8 cellular contexts compared by ENCODE assay signal in the genomic region with DNA sequence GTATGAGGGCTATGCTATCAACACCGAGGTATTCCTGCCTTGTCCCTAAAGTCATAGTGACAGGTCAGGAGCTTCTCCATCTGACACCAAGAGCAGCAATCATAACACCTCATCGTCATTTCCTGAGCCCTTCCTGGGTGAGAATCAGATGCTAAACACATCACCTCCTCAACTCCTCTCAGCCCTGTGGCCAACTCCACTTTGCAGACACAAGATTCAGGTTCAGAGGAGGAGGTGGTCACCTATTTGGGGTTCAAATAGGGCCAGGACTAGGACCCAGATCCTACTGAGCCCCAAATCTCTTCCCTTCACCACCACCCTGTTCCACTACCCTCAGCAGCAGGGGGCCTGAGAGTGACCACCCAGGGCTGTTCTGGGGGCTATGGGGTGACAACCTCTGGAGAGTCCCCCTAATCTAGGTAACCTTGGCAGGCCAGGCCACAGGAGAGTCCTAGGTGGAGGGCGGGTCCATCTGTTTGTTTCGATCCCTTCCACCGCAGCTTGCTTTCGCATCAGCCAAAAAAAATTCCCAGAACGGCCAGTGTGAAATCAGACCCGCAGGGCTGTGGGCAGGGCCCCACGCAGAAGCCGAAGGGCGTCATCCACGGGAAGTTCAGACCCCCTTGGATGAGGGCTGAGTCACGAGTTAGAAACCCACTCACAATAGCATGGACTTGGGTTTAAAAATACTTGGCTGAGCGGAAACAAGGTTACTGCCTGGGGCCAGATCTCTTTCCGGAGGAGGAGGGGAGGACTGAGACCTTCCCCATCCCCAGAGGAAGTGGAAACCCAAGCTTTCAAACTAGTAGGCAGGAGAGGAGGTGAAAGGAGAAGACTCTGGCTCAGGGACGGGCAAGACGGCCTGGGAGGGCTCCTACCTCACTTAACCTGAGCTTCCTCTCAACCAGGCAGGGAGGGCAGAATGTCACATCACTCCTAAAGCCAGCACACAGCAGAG. TPM values are rescaled to one million over a fixed set of nuclear protein-coding genes. Genes with fewer than 3 reads are reported as not detected.
DNase-seq lines count a peak whose midpoint lies in the region; ATAC-seq, FAIRE-seq and TF ChIP-seq lines count a peak whose summit lies in the region.

No MANE protein-coding gene starts in this region.

- H3K27me3 ChIP-seq in SK-N-SH (ENCODE audit: insufficient read depth), result no peaks in the 10 kb centered on the region

- H3K4me3 Mint-ChIP-seq in T-helper 2 cell treated with Interferon-gamma antibody and Interleukin-4, amounts not matched to agents 5 μg/mL and 100 μg/mL, for 36 hours, result peak overlapping the region; percentile 95

- POLR2A ChIA-PET in SK-N-SH (lab: Yijun Ruan, JAX), result no interaction called here

- ATAC-seq in GM18867 (IDR thresholded peaks at IDR 0.05; ENCODE audit: unreplicated experiment) (peak; percentile 26), HG03097 (IDR thresholded peaks at IDR 0.05; ENCODE audit: low FRiP score, unreplicated experiment) (peak; percentile 33), mucosa of descending colon (peak; percentile 50), HG02970 (IDR thresholded peaks at IDR 0.05; ENCODE audit: low FRiP score, unreplicated experiment) (no peak)

- no peak overlapping the region for H3K4me2 ChIP-seq in SK-N-SH

- H3K9me3 ChIP-seq in mucosa of descending colon (no peaks in the 10 kb centered on the region), SK-N-SH (no peaks in the 10 kb centered on the region)

- H3K27me3 Mint-ChIP-seq in T-helper 2 cell treated with Interferon-gamma antibody and Interleukin-4, amounts not matched to agents 5 μg/mL and 100 μg/mL, for 36 hours (ENCODE audit: low read depth), result no peaks in the 10 kb centered on the region

- H2AFZ ChIP-seq in SK-N-SH (ENCODE audit: low read depth), result no peak overlapping the region

- H3K36me3 Mint-ChIP-seq in T-helper 2 cell treated with Interferon-gamma antibody and Interleukin-4, amounts not matched to agents 5 μg/mL and 100 μg/mL, for 36 hours (ENCODE audit: low read depth), result peaks cover 78% of the 10 kb centered on the region

- peak; percentile 69 for DNase-seq in T-helper 2 cell treated with Interferon-gamma antibody and Interleukin-4, amounts not matched to agents 5 μg/mL and 100 μg/mL, for 36 hours (ENCODE audit: low spot score)
- DNase-seq in mucosa of descending colon (peak in 1 of 3 donors; percentile 42), SK-N-SH (no peak), RCC 7860 (ENCODE audit: low spot score) (no peak)

- H3K4me3 ChIP-seq in mucosa of descending colon (no peak overlapping the region), SK-N-SH (ENCODE audit: low read depth in 2 of 2, low read length in 1 of 2) (no peak overlapping the region)

- H3K27ac Mint-ChIP-seq in T-helper 2 cell treated with Interferon-gamma antibody and Interleukin-4, amounts not matched to agents 5 μg/mL and 100 μg/mL, for 36 hours, result peak overlapping the region; percentile 99

- peaks cover 84% of the 10 kb centered on the region for H3K79me2 ChIP-seq in SK-N-SH (ENCODE audit: insufficient read depth)

- H3K27ac ChIP-seq in cingulate gyrus (ENCODE audit: low read depth, low read length), result peak overlapping the region; percentile 61
- H3K27ac ChIP-seq in SK-N-SH (ENCODE audit: low read depth in 2 of 2, low read length in 1 of 2), result no peak overlapping the region

- CTCF ChIA-PET in SK-N-SH (lab: Yijun Ruan, JAX), result interaction anchor here (0.8 to 3.5 kb wide), 3 partner anchors 9 to 72 kb away, joined by 3 to 14 read pairs (median 3); a partner anchor contains a TSS

- TF ChIP-seq EP300 in SK-N-SH (IDR thresholded peaks at IDR 0.05; ENCODE audit: borderline replicate concordance in 1 of 2, low read depth in 1 of 2, low read length in 1 of 2), result no peak

- no peaks in the 10 kb centered on the region for H3F3A ChIP-seq in SK-N-SH (replicated peaks; ENCODE audit: insufficient read depth)

- FAIRE-seq in RCC 7860 (lab: Jason Lieb, UNC), result no peak

- H3K4me1 Mint-ChIP-seq in T-helper 2 cell treated with Interferon-gamma antibody and Interleukin-4, amounts not matched to agents 5 μg/mL and 100 μg/mL, for 36 hours (ENCODE audit: low read depth), result peaks cover 69% of the 10 kb centered on the region

- TF ChIP-seq CTCF in mucosa of descending colon (IDR thresholded peaks at IDR 0.05) (no peak), SK-N-SH (IDR thresholded peaks at IDR 0.05) (no peak)

- TF ChIP-seq RAD21 in SK-N-SH (IDR thresholded peaks at IDR 0.05; ENCODE audit: low read length), result no peak

- H3K4me1 ChIP-seq in mucosa of descending colon (ENCODE audit: low read depth) (peaks cover 4% of the 10 kb centered on the region), SK-N-SH (ENCODE audit: control insufficient read depth in 1 of 2, insufficient read depth in 2 of 2, low read depth in 1 of 2, low read length in 1 of 2) (peaks cover 0 to 3% of the 10 kb centered on the region in 2 experiments; a peak in 1 of 4 replicates)

- WGBS in SK-N-SH (ENCODE audit: low lambda C conversion rate), result 88% methylated on average over 17 of the region's 17 CpGs

- H3K9me3 Mint-ChIP-seq in T-helper 2 cell treated with Interferon-gamma antibody and Interleukin-4, amounts not matched to agents 5 μg/mL and 100 μg/mL, for 36 hours, result no peaks in the 10 kb centered on the region

- H3K36me3 ChIP-seq in mucosa of descending colon (ENCODE audit: low read depth) (no peaks in the 10 kb centered on the region), SK-N-SH (replicated peaks in 1 of 2; ENCODE audit: control insufficient read depth in 1 of 2, insufficient read depth in 2 of 2, low read length in 1 of 2) (peaks cover 0 to 4% of the 10 kb centered on the region in 2 experiments)

- peaks cover 18% of the 10 kb centered on the region; the same call in 1 of the 2 replicates for H4K20me1 ChIP-seq in SK-N-SH (ENCODE audit: insufficient read depth)

- H3K9me2 ChIP-seq in SK-N-SH, result no peaks in the 10 kb centered on the region

- no peak overlapping the region for H3K9ac ChIP-seq in SK-N-SH

- intact Hi-C loops in mucosa of descending colon (cut with DNase I, micrococcal nuclease), result no loop called here

TF ChIP-seq in SK-N-SH, 30 proteins besides CTCF, POLR2A, EP300 and RAD21:
- TF ChIP-seq, protein P1, sequence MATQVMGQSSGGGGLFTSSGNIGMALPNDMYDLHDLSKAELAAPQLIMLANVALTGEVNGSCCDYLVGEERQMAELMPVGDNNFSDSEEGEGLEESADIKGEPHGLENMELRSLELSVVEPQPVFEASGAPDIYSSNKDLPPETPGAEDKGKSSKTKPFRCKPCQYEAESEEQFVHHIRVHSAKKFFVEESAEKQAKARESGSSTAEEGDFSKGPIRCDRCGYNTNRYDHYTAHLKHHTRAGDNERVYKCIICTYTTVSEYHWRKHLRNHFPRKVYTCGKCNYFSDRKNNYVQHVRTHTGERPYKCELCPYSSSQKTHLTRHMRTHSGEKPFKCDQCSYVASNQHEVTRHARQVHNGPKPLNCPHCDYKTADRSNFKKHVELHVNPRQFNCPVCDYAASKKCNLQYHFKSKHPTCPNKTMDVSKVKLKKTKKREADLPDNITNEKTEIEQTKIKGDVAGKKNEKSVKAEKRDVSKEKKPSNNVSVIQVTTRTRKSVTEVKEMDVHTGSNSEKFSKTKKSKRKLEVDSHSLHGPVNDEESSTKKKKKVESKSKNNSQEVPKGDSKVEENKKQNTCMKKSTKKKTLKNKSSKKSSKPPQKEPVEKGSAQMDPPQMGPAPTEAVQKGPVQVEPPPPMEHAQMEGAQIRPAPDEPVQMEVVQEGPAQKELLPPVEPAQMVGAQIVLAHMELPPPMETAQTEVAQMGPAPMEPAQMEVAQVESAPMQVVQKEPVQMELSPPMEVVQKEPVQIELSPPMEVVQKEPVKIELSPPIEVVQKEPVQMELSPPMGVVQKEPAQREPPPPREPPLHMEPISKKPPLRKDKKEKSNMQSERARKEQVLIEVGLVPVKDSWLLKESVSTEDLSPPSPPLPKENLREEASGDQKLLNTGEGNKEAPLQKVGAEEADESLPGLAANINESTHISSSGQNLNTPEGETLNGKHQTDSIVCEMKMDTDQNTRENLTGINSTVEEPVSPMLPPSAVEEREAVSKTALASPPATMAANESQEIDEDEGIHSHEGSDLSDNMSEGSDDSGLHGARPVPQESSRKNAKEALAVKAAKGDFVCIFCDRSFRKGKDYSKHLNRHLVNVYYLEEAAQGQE (IDR thresholded peaks at IDR 0.05; ENCODE audit: low read depth, low read length), result no peak
- TF ChIP-seq MEF2A (IDR thresholded peaks at IDR 0.05; ENCODE audit: borderline replicate concordance, low read depth) (no peak), GATA2 (CRISPR knock-in tag; IDR thresholded peaks at IDR 0.05) (no peak), SMC3 (IDR thresholded peaks at IDR 0.05; ENCODE audit: low read depth, low read length) (no peak), FOXM1 (IDR thresholded peaks at IDR 0.05; ENCODE audit: low read depth) (no peak), SIN3A (IDR thresholded peaks at IDR 0.05; ENCODE audit: borderline replicate concordance, low read depth, low read length) (no peak)
- TF ChIP-seq, protein P2, sequence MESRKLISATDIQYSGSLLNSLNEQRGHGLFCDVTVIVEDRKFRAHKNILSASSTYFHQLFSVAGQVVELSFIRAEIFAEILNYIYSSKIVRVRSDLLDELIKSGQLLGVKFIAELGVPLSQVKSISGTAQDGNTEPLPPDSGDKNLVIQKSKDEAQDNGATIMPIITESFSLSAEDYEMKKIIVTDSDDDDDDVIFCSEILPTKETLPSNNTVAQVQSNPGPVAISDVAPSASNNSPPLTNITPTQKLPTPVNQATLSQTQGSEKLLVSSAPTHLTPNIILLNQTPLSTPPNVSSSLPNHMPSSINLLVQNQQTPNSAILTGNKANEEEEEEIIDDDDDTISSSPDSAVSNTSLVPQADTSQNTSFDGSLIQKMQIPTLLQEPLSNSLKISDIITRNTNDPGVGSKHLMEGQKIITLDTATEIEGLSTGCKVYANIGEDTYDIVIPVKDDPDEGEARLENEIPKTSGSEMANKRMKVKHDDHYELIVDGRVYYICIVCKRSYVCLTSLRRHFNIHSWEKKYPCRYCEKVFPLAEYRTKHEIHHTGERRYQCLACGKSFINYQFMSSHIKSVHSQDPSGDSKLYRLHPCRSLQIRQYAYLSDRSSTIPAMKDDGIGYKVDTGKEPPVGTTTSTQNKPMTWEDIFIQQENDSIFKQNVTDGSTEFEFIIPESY (IDR thresholded peaks at IDR 0.05; ENCODE audit: borderline replicate concordance, low read depth), result no peak

RNA-seq across cellular contexts. Expression of a gene that starts 8.7 kb away (rescaled TPM):
- total RNA-seq in mucosa of descending colon, result 10 to 100 TPM; 22.7 to 36.3 (median 29.9) TPM
- 10.1 and 11.0 TPM in 2 replicates for polyA plus RNA-seq in SK-N-SH (2012; rRNA removed)
- polyA plus RNA-seq in SK-N-SH (2012; cell fraction: cytosol; rRNA removed), result 6.6 and 8.2 TPM in 2 replicates
- 34.5 and 39.6 TPM in 2 replicates for polyA plus RNA-seq in SK-N-SH (2012; cell fraction: nucleus; rRNA removed)

RNA-seq across cellular contexts. Expression of a gene that starts 14.7 kb away (rescaled TPM):
- total RNA-seq in mucosa of descending colon, result not detected
- polyA plus RNA-seq in SK-N-SH (2012; rRNA removed), result 0.10 TPM in 1 of 2 replicates, not detected in the other
- polyA plus RNA-seq in SK-N-SH (2012; cell fraction: cytosol; rRNA removed), result 0.05 TPM in 1 of 2 replicates, not detected in the other
- polyA plus RNA-seq in SK-N-SH (2012; cell fraction: nucleus; rRNA removed), result not detected in 2 replicates
